ENCODE assay signal across 31 cellular contexts in the genomic region with DNA sequence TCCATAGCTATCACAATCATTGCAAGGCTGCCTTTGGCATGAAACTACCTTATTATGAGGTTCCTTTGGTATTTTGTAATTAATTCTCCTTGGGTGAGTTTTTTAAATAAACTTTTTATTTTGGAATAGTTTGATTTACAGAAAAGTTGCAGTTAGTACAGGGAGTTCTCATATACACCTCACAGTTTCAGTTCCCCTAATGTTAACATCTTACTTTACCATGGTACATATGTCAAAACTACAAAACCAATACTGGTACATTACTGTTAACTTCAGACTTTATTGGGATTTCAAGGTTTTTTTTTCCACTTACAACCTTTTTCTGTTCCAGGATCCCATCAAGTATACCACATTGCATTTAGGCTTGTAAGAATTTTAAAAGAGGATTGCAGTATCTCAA. TPM values are rescaled to one million over a fixed set of nuclear protein-coding genes. Genes with fewer than 3 reads are reported as not detected.
"Had no signal": no experiment of that assay in that cellular context is flagged by ENCODE, and none has a peak within 500 bp of the region (broad histone marks: within the 10 kb centered on the region; RNA-seq: fewer than 3 reads in every experiment).

No MANE protein-coding gene starts in this region.

- DNase-seq: activated B cell treated with CpG ODN at 0.5 μM for 24 hours; activated CD4-positive, alpha-beta memory T cell treated with anti-CD3 and anti-CD28 coated beads for 36 hours; activated CD4-positive, alpha-beta T cell treated with anti-CD3 and anti-CD28 coated beads for 4 hours; activated CD4-positive, alpha-beta T cell treated with anti-CD3 and anti-CD28 coated beads, Interleukin-2, amount 50 U/mL, for 1 hour; activated CD4-positive, CD25-positive, alpha-beta regulatory T cell treated with anti-CD3 and anti-CD28 coated beads, Interleukin-2, amount 50 U/mL, for 72 hours; activated CD8-positive, alpha-beta memory T cell treated with anti-CD3 and anti-CD28 coated beads, Interleukin-2, amount 50 U/mL, for 4 hours; activated naive CD4-positive, alpha-beta T cell treated with anti-CD3 and anti-CD28 coated beads, Interleukin-2, amount 10 ng/mL, durations not matched to agents 7 days and 5 days; activated naive CD8-positive, alpha-beta T cell treated with anti-CD3 and anti-CD28 coated beads, Interleukin-2, amount 50 U/mL, for 24 hours; activated T-cell treated with anti-CD3 and anti-CD28 coated beads for 4 hours; activated T-cell treated with anti-CD3 and anti-CD28 coated beads, Interleukin-2, amount 50 U/mL, for 4 hours; anterior cingulate cortex; brain microvascular endothelial cell; colonic mucosa; MV-4-11; NCI-H1092; NCI-H1436 treated with DMSO at 0.1 percent for 48 hours; NCI-H1694 treated with DMSO at 0.1 percent for 48 hours; NCI-H2029; NCI-H345; NCI-H524 treated with DMSO at 0.1 percent for 48 hours; NK-92 treated with Interleukin-12 subunit alpha and Interleukin-12 subunit beta, amount 100 ng/mL, for 24 hours; OCI-M1; Right ventricle myocardium superior; SW 1271; T-helper 1 cell; T-helper 2 cell; T-helper 9 cell had no signal

- H3K4me1 ChIP-seq: colonic mucosa had no signal

- H3K9me3 ChIP-seq: colonic mucosa had no signal

- H3K36me3 ChIP-seq: brain microvascular endothelial cell, colonic mucosa had no signal

- H3K4me3 ChIP-seq: colonic mucosa had no signal

- H3K27ac ChIP-seq: brain microvascular endothelial cell, colonic mucosa, VCaP had no signal

- H3K27me3 ChIP-seq: brain microvascular endothelial cell, colonic mucosa had no signal

- ATAC-seq: activated naive CD8-positive, alpha-beta T cell treated with anti-CD3 and anti-CD28 coated beads, Interleukin-2, amount 50 U/mL, for 24 hours; activated T-cell treated with anti-CD3 and anti-CD28 coated beads, Interleukin-2, amount 50 U/mL, for 4 hours had no signal

RNA-seq across cellular contexts. Expression of gene RGN, which starts 52.0 kb away (rescaled TPM):
- total RNA-seq: activated CD4-positive, alpha-beta memory T cell treated with anti-CD3 and anti-CD28 coated beads for 36 hours; activated T-helper 1 cell treated with anti-CD3 and anti-CD28 coated beads, Interleukin-12 subunit alpha, Interleukin-12 subunit beta, Interleukin-2, Interleukin-4 antibody, amounts not matched to agents 30 ng/mL and 10 ng/mL and 1 ng/mL, durations not matched to agents 14 hours and 24 hours and 36 hours; chondrocyte; NCI-H460 had no signal
